Comparison of ENCODE assay signal across 15 cellular contexts in genomic region chr21:28737671-28738279, GRCh38.
A peak's percentile ranks its signal among the peaks of the same experiment; 100 is the strongest.
DNase-seq lines count a peak whose midpoint lies in the region; ATAC-seq, FAIRE-seq and TF ChIP-seq lines count a peak whose summit lies in the region.
"Had no signal": no experiment of that assay in that cellular context is flagged by ENCODE, and none has a peak within 500 bp of the region (broad histone marks: within the 10 kb centered on the region; RNA-seq: fewer than 3 reads in every experiment).

No MANE protein-coding gene starts in this region.

- H3K9me3 Mint-ChIP-seq in activated CD8-positive, alpha-beta T cell treated with anti-CD3 and anti-CD28 coated beads, Interleukin-2, amount 10 ng/mL, durations not matched to agents 7 days and 5 days (ENCODE audit: insufficient read depth), result no peaks in the 10 kb centered on the region
- H3K9me3 Mint-ChIP-seq: activated T-cell treated with anti-CD3 and anti-CD28 coated beads, Interleukin-2, amount 50 U/mL, for 24 hours; CD4-positive, alpha-beta memory T cell had no signal

- POLR2A ChIA-PET in activated CD8-positive, alpha-beta T cell treated with anti-CD3 and anti-CD28 coated beads, Interleukin-2, amount 10 ng/mL, durations not matched to agents 7 days and 5 days (lab: Charles Lee), result no interaction called here

- DNase-seq in EH (ENCODE audit: low read depth), result peak; percentile 65
- peak; percentile 21 for DNase-seq in NCI-H2029 treated with DMSO at 0.1 percent for 48 hours (lab: John Stamatoyannopoulos, UW)
- peak; percentile 30 for DNase-seq in mammary epithelial cell
- DNase-seq in keratinocyte (ENCODE audit: low read depth, low spot score), result no peak
- no peak for DNase-seq in activated CD8-positive, alpha-beta T cell treated with anti-CD3 and anti-CD28 coated beads, Interleukin-2, amount 10 ng/mL, durations not matched to agents 7 days and 5 days
- DNase-seq in NOMO-1 treated with DMSO at 0.1 percent for 48 hours (lab: John Stamatoyannopoulos, UW; ENCODE audit: unreplicated experiment), result no peak
- DNase-seq: activated T-cell treated with anti-CD3 and anti-CD28 coated beads, Interleukin-2, amount 50 U/mL, for 24 hours; CD4-positive, alpha-beta memory T cell; esophagus squamous epithelium; stimulated activated CD4-positive, alpha-beta T cell treated with anti-CD3 and anti-CD28 coated beads, Interleukin-1b, Interleukin-23, amount 100 ng/mL, for 48 hours; stimulated activated naive CD4-positive, alpha-beta T cell treated with Interleukin-2 at 50 U/mL for 16 hours had no signal

- no peaks in the 10 kb centered on the region for H3K27me3 Mint-ChIP-seq in activated CD8-positive, alpha-beta T cell treated with anti-CD3 and anti-CD28 coated beads, Interleukin-2, amount 10 ng/mL, durations not matched to agents 7 days and 5 days (ENCODE audit: low read depth)
- H3K27me3 Mint-ChIP-seq: activated T-cell treated with anti-CD3 and anti-CD28 coated beads, Interleukin-2, amount 50 U/mL, for 24 hours; CD4-positive, alpha-beta memory T cell had no signal

- peaks cover 3% of the 10 kb centered on the region for H3K4me1 Mint-ChIP-seq in activated CD8-positive, alpha-beta T cell treated with anti-CD3 and anti-CD28 coated beads, Interleukin-2, amount 10 ng/mL, durations not matched to agents 7 days and 5 days (ENCODE audit: low read depth)

- peak overlapping the region; percentile 55 for H2AFZ ChIP-seq in mammary epithelial cell (ENCODE audit: low read depth, low read length)
- peak overlapping the region; percentile 41 for H2AFZ ChIP-seq in keratinocyte (ENCODE audit: control insufficient read depth, low read length)

- no peak overlapping the region for H3K9ac ChIP-seq in mammary epithelial cell (ENCODE audit: insufficient read depth, low read length)
- no peak overlapping the region for H3K9ac ChIP-seq in keratinocyte (ENCODE audit: control insufficient read depth, extremely low read depth, insufficient read depth, low read length)

- no peaks in the 10 kb centered on the region for H3K36me3 ChIP-seq in mammary epithelial cell (ENCODE audit: insufficient read depth, low read length)
- no peaks in the 10 kb centered on the region for H3K36me3 ChIP-seq in keratinocyte (ENCODE audit: control insufficient read depth in 2 of 2, extremely low read depth in 1 of 2, insufficient read depth in 2 of 2, low read length in 2 of 2)
- H3K36me3 ChIP-seq: esophagus squamous epithelium had no signal

- dilution Hi-C loops in mammary epithelial cell (cut with HindIII; ENCODE audit: low sequenced_read_pairs) (no loop called here), keratinocyte (cut with MboI; ENCODE audit: extremely low pct_ligation_motif_present, low sequenced_read_pairs) (no loop called here)

- H3K4me3 ChIP-seq in mammary epithelial cell (replicated peaks in 1 of 3; ENCODE audit: insufficient read depth in 1 of 3, low read depth in 2 of 3, low read length in 3 of 3) (no peak overlapping the region), keratinocyte (ENCODE audit: control insufficient read depth in 2 of 3, extremely low read depth in 1 of 3, insufficient read depth in 2 of 3, low read depth in 1 of 3, low read length in 3 of 3) (no peak overlapping the region)
- H3K4me3 ChIP-seq: esophagus squamous epithelium had no signal

- H3K9me3 ChIP-seq in mammary epithelial cell (replicated peaks; ENCODE audit: insufficient read depth, low read length) (no peaks in the 10 kb centered on the region), keratinocyte (ENCODE audit: control insufficient read depth, low read depth, low read length) (no peaks in the 10 kb centered on the region)
- H3K9me3 ChIP-seq: esophagus squamous epithelium had no signal

- H3K9me1 ChIP-seq in keratinocyte (ENCODE audit: control insufficient read depth, extremely low read depth, insufficient read depth, low read length), result no peaks in the 10 kb centered on the region

- FAIRE-seq in keratinocyte (lab: Jason Lieb, UNC), result peak; percentile 72
- FAIRE-seq: H1 had no signal

- no peak overlapping the region for H3K27ac Mint-ChIP-seq in activated CD8-positive, alpha-beta T cell treated with anti-CD3 and anti-CD28 coated beads, Interleukin-2, amount 10 ng/mL, durations not matched to agents 7 days and 5 days
- H3K27ac Mint-ChIP-seq: activated T-cell treated with anti-CD3 and anti-CD28 coated beads, Interleukin-2, amount 50 U/mL, for 24 hours; WTC11 had no signal

- no peak for ATAC-seq in HG02610 (IDR thresholded peaks at IDR 0.05; ENCODE audit: unreplicated experiment)
- no peak for ATAC-seq in GM21528 (IDR thresholded peaks at IDR 0.05; ENCODE audit: low FRiP score, unreplicated experiment)
- ATAC-seq in activated CD8-positive, alpha-beta T cell treated with anti-CD3 and anti-CD28 coated beads, Interleukin-2, amount 10 ng/mL, durations not matched to agents 7 days and 5 days, result no peak
- ATAC-seq: WTC11 had no signal

- H3K79me2 ChIP-seq in mammary epithelial cell (ENCODE audit: insufficient read depth, low read length), result no peaks in the 10 kb centered on the region
- H3K79me2 ChIP-seq in keratinocyte (ENCODE audit: control insufficient read depth, insufficient read depth, low read length), result no peaks in the 10 kb centered on the region

- CTCF ChIA-PET in mammary epithelial cell (lab: Charles Lee; ENCODE audit: low non-redundant PET), result interaction anchor here (0.6 kb wide), 1 partner anchor 8 kb away, joined by 5 read pairs; no protein-coding TSS in a partner anchor
- CTCF ChIA-PET in activated CD8-positive, alpha-beta T cell treated with anti-CD3 and anti-CD28 coated beads, Interleukin-2, amount 10 ng/mL, durations not matched to agents 7 days and 5 days (lab: Charles Lee), result interaction anchor here (1.4 to 4.5 kb wide), 3 partner anchors 8 to 222 kb away, joined by 3 to 51 read pairs (median 5); no protein-coding TSS in a partner anchor

- TF ChIP-seq CTCF in mammary epithelial cell (conservative IDR thresholded peaks at IDR 0.05 in 1 of 2, IDR thresholded peaks at IDR 0.05 in 1 of 2; ENCODE audit: extremely low read depth in 1 of 2, insufficient read depth in 1 of 2, low read depth in 1 of 2, low read length in 2 of 2), result no peak
- TF ChIP-seq CTCF in keratinocyte (optimal IDR thresholded peaks at IDR 0.05 in 1 of 3, IDR thresholded peaks at IDR 0.05 in 1 of 3, conservative IDR thresholded peaks at IDR 0.05 in 1 of 3; ENCODE audit: extremely low read depth in 1 of 3, insufficient read depth in 2 of 3, low read length in 3 of 3), result no peak

- no peaks in the 10 kb centered on the region for H4K20me1 ChIP-seq in mammary epithelial cell (ENCODE audit: insufficient read depth, low read length)
- no peaks in the 10 kb centered on the region for H4K20me1 ChIP-seq in keratinocyte (ENCODE audit: control insufficient read depth, extremely low read depth, insufficient read depth, low read length)

- intact Hi-C loops in mammary epithelial cell (cut with micrococcal nuclease), result loop anchor here (10.0 kb wide), 1 partner anchor 73 kb away; no protein-coding TSS in a partner anchor

- BruUV-seq in mammary epithelial cell (replicated peaks; lab: Mats Ljungman, UMichigan), result no TSS peak

- WGBS in mammary epithelial cell (ENCODE audit: low coverage, missing lambda C conversion rate), result 46% methylated on average over 2 of the region's 2 CpGs

- H3K4me1 ChIP-seq in mammary epithelial cell (ENCODE audit: insufficient read depth, low read length) (peaks cover 18% of the 10 kb centered on the region), keratinocyte (ENCODE audit: control insufficient read depth, extremely low read depth, insufficient read depth, low read length) (peaks cover 19% of the 10 kb centered on the region)

- no peaks in the 10 kb centered on the region for H3K27me3 ChIP-seq in mammary epithelial cell (ENCODE audit: insufficient read depth, low read length)
- no peaks in the 10 kb centered on the region for H3K27me3 ChIP-seq in keratinocyte (ENCODE audit: control insufficient read depth, extremely low read depth, insufficient read depth, low read length)
- H3K27me3 ChIP-seq: esophagus squamous epithelium had no signal

- H3K4me2 ChIP-seq in mammary epithelial cell (ENCODE audit: insufficient read depth, low read depth, low read length) (no peak overlapping the region), keratinocyte (ENCODE audit: control insufficient read depth, extremely low read depth, insufficient read depth, low read depth, low read length) (no peak overlapping the region)

- in situ Hi-C loops in mammary epithelial cell (cut with MboI; ENCODE audit: low sequenced_read_pairs in 2 of 2), result loop anchor here (10.0 to 25.0 kb wide), 4 partner anchors 213 to 1900 kb away; partner anchors contain the start of gene ADAMTS1 (in 1 of the 2)

- no peaks in the 10 kb centered on the region for H3K36me3 Mint-ChIP-seq in activated CD8-positive, alpha-beta T cell treated with anti-CD3 and anti-CD28 coated beads, Interleukin-2, amount 10 ng/mL, durations not matched to agents 7 days and 5 days (ENCODE audit: low read depth)
- H3K36me3 Mint-ChIP-seq: CD4-positive, alpha-beta memory T cell; WTC11 had no signal

- H3K27ac ChIP-seq in mammary epithelial cell (ENCODE audit: insufficient read depth, low read depth, low read length) (no peak overlapping the region), keratinocyte (ENCODE audit: control insufficient read depth, insufficient read depth, low read length) (no peak overlapping the region)
- H3K27ac ChIP-seq: esophagus squamous epithelium had no signal

- H3K4me3 Mint-ChIP-seq in activated CD8-positive, alpha-beta T cell treated with anti-CD3 and anti-CD28 coated beads, Interleukin-2, amount 10 ng/mL, durations not matched to agents 7 days and 5 days, result no peak overlapping the region
- H3K4me3 Mint-ChIP-seq: WTC11 had no signal

Comparison
In these comparisons a context has a peak if more than half of its experiments do, and no peak if none do; other contexts are left out.
1. DNase-seq: peak in EH (single experiment), NCI-H2029 treated with DMSO at 0.1 percent for 48 hours (single experiment) and mammary epithelial cell (single experiment); none in keratinocyte (single experiment), activated CD8-positive, alpha-beta T cell treated with anti-CD3 and anti-CD28 coated beads, Interleukin-2, amount 10 ng/mL, durations not matched to agents 7 days and 5 days (single experiment) and NOMO-1 treated with DMSO at 0.1 percent for 48 hours (single experiment).